1 cellular context compared by ENCODE assay signal in the genomic region with DNA sequence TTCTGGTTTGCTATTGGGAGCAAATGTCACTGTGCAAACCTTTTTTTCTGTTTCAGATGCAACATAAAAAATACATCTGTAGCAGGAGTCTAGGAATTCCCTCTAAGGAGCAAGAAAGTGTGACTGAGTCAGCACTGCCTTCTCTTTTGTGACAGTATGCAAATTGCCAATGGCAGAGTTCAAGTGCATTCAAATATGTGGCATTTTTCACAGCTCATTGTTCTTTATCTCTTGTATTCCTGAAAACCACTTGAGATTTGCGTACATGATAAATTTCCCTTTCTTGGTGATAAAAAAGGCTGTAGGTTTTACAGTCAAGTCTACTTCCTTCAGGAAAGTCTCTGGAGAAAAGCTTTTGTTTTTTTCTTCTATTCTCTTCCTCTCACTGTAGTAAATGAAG.
TF ChIP-seq lines count a peak whose summit lies in the region.

No MANE protein-coding gene starts in this region.

TF ChIP-seq in GM12878, 131 proteins besides CTCF, POLR2A, EP300 and RAD21 (continued from another document):
- TF ChIP-seq, protein P1, sequence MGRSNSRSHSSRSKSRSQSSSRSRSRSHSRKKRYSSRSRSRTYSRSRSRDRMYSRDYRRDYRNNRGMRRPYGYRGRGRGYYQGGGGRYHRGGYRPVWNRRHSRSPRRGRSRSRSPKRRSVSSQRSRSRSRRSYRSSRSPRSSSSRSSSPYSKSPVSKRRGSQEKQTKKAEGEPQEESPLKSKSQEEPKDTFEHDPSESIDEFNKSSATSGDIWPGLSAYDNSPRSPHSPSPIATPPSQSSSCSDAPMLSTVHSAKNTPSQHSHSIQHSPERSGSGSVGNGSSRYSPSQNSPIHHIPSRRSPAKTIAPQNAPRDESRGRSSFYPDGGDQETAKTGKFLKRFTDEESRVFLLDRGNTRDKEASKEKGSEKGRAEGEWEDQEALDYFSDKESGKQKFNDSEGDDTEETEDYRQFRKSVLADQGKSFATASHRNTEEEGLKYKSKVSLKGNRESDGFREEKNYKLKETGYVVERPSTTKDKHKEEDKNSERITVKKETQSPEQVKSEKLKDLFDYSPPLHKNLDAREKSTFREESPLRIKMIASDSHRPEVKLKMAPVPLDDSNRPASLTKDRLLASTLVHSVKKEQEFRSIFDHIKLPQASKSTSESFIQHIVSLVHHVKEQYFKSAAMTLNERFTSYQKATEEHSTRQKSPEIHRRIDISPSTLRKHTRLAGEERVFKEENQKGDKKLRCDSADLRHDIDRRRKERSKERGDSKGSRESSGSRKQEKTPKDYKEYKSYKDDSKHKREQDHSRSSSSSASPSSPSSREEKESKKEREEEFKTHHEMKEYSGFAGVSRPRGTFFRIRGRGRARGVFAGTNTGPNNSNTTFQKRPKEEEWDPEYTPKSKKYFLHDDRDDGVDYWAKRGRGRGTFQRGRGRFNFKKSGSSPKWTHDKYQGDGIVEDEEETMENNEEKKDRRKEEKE (IDR thresholded peaks at IDR 0.05): no peak
- TF ChIP-seq CREM (IDR thresholded peaks at IDR 0.05; ENCODE audit: low read depth) (no peak), LARP7 (IDR thresholded peaks at IDR 0.05) (no peak)
